ENCODE assay signal across 2 cellular contexts in the genomic region with DNA sequence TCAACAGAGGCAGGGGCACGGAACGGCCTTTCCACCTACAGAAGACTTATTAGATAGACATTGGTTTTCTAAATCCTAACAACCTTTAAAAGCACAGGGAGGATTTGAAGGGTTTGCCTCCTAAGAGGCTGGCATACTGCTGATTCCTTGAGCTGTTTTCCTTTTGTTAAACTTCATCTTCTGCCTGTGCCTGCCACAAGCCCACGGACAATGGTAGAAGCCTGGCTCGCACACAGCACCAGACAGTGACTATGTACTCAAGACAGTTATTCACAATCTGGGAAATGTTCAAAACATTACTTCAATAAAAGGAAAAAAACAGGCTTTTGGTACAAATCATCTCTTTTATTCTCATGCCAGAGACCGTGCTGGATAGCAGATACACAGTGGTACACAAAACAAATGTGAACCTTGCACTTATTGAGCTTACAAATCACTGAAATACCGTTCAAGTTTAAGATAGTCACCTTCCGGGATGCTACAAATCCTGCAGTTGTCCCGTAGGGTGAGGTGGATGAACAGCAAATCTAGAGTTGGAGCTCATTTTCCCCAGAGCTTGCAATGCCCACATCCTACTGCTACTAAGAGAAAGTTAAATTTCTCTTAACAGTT.
TF ChIP-seq lines count a peak whose summit lies in the region.

No MANE protein-coding gene starts in this region.

TF ChIP-seq in IMR-90, 13 proteins besides CTCF, POLR2A, EP300 and RAD21:
- TF ChIP-seq MAZ (IDR thresholded peaks at IDR 0.05; ENCODE audit: borderline replicate concordance, low read depth, low read length) (no peak), NFE2L2 (IDR thresholded peaks at IDR 0.05; ENCODE audit: low read depth, low read length) (no peak), FOS (IDR thresholded peaks at IDR 0.05; ENCODE audit: low read depth, low read length) (no peak), RFX5 (IDR thresholded peaks at IDR 0.05; ENCODE audit: low read depth, low read length) (no peak), SMC3 (IDR thresholded peaks at IDR 0.05; ENCODE audit: low read depth, low read length) (no peak), MAFK (IDR thresholded peaks at IDR 0.05; ENCODE audit: low read depth, low read length) (no peak), CHD1 (IDR thresholded peaks at IDR 0.05; ENCODE audit: low read depth, low read length) (no peak), RCOR1 (IDR thresholded peaks at IDR 0.05; ENCODE audit: insufficient replicate concordance, low read length) (no peak), CEBPB (IDR thresholded peaks at IDR 0.05; ENCODE audit: low read depth, low read length) (no peak), BHLHE40 (IDR thresholded peaks at IDR 0.05; ENCODE audit: low read depth, low read length) (no peak)
- TF ChIP-seq, protein P1, sequence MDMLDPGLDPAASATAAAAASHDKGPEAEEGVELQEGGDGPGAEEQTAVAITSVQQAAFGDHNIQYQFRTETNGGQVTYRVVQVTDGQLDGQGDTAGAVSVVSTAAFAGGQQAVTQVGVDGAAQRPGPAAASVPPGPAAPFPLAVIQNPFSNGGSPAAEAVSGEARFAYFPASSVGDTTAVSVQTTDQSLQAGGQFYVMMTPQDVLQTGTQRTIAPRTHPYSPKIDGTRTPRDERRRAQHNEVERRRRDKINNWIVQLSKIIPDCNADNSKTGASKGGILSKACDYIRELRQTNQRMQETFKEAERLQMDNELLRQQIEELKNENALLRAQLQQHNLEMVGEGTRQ (IDR thresholded peaks at IDR 0.05; ENCODE audit: low read depth, low read length): no peak
- TF ChIP-seq, protein P2, sequence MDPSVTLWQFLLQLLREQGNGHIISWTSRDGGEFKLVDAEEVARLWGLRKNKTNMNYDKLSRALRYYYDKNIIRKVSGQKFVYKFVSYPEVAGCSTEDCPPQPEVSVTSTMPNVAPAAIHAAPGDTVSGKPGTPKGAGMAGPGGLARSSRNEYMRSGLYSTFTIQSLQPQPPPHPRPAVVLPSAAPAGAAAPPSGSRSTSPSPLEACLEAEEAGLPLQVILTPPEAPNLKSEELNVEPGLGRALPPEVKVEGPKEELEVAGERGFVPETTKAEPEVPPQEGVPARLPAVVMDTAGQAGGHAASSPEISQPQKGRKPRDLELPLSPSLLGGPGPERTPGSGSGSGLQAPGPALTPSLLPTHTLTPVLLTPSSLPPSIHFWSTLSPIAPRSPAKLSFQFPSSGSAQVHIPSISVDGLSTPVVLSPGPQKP (IDR thresholded peaks at IDR 0.05; ENCODE audit: borderline replicate concordance, low read depth, low read length): no peak

TF ChIP-seq in liver, 16 proteins besides CTCF, POLR2A, EP300 and RAD21:
- TF ChIP-seq EGR1 (IDR thresholded peaks at IDR 0.05; ENCODE audit: low read depth in 2 of 2): no peak
- no peak for TF ChIP-seq SP1 (IDR thresholded peaks at IDR 0.05)
- TF ChIP-seq, protein P3, sequence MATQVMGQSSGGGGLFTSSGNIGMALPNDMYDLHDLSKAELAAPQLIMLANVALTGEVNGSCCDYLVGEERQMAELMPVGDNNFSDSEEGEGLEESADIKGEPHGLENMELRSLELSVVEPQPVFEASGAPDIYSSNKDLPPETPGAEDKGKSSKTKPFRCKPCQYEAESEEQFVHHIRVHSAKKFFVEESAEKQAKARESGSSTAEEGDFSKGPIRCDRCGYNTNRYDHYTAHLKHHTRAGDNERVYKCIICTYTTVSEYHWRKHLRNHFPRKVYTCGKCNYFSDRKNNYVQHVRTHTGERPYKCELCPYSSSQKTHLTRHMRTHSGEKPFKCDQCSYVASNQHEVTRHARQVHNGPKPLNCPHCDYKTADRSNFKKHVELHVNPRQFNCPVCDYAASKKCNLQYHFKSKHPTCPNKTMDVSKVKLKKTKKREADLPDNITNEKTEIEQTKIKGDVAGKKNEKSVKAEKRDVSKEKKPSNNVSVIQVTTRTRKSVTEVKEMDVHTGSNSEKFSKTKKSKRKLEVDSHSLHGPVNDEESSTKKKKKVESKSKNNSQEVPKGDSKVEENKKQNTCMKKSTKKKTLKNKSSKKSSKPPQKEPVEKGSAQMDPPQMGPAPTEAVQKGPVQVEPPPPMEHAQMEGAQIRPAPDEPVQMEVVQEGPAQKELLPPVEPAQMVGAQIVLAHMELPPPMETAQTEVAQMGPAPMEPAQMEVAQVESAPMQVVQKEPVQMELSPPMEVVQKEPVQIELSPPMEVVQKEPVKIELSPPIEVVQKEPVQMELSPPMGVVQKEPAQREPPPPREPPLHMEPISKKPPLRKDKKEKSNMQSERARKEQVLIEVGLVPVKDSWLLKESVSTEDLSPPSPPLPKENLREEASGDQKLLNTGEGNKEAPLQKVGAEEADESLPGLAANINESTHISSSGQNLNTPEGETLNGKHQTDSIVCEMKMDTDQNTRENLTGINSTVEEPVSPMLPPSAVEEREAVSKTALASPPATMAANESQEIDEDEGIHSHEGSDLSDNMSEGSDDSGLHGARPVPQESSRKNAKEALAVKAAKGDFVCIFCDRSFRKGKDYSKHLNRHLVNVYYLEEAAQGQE (IDR thresholded peaks at IDR 0.05): peak; percentile 93
- peak; percentile 26 to 59 for TF ChIP-seq HNF4A (conservative IDR thresholded peaks at IDR 0.05)
TF ChIP-seq in liver: peak in this region for 2.
